In genomic region chr12:65495233-65495632, GRCh38 we compare ENCODE assay signal across 14 cellular contexts.
A peak's percentile ranks its signal among the peaks of the same experiment; 100 is the strongest.
DNase-seq lines count a peak whose midpoint lies in the region; ATAC-seq and TF ChIP-seq lines count a peak whose summit lies in the region.
"Had no signal": no experiment of that assay in that cellular context is flagged by ENCODE, and none has a peak within 500 bp of the region (broad histone marks: within the 10 kb centered on the region; RNA-seq: fewer than 3 reads in every experiment).

No MANE protein-coding gene starts in this region.

- no peaks in the 10 kb centered on the region for H3K9me3 Mint-ChIP-seq in activated CD4-positive, alpha-beta memory T cell treated with anti-CD3 and anti-CD28 coated beads for 36 hours
- H3K9me3 Mint-ChIP-seq: activated naive CD4-positive, alpha-beta T cell treated with anti-CD3 and anti-CD28 coated beads for 36 hours had no signal

- no peak overlapping the region for H3K27ac ChIP-seq in BLaER1
- no peak overlapping the region for H3K27ac ChIP-seq in mesendoderm (ENCODE audit: low read depth, low read length)
- H3K27ac ChIP-seq in aorta (ENCODE audit: low read depth in 1 of 2, low read length in 2 of 2) = no peak overlapping the region
- H3K27ac ChIP-seq: KMS-11, sigmoid colon had no signal

- H4K8ac ChIP-seq in mesendoderm (ENCODE audit: low read depth, low read length) = no peak overlapping the region

- H3K79me1 ChIP-seq in mesendoderm (ENCODE audit: low read length) = no peaks in the 10 kb centered on the region

- H3K27me3 Mint-ChIP-seq in activated CD4-positive, alpha-beta memory T cell treated with anti-CD3 and anti-CD28 coated beads for 36 hours = peaks cover 3% of the 10 kb centered on the region

- no peaks in the 10 kb centered on the region for H3K9me3 ChIP-seq in BLaER1
- H3K9me3 ChIP-seq in aorta (ENCODE audit: control insufficient read depth, low read length) = no peaks in the 10 kb centered on the region
- H3K9me3 ChIP-seq: sigmoid colon had no signal

- no peak overlapping the region for H2BK5ac ChIP-seq in mesendoderm (ENCODE audit: low read length)

- no peak overlapping the region for H3K4me3 ChIP-seq in BLaER1
- no peak overlapping the region for H3K4me3 ChIP-seq in astrocyte of the cerebellum (ENCODE audit: low read depth, low read length)
- no peak overlapping the region for H3K4me3 ChIP-seq in mesendoderm (ENCODE audit: low read length)
- H3K4me3 ChIP-seq in aorta (ENCODE audit: low read length in 2 of 2) = no peak overlapping the region
- H3K4me3 ChIP-seq: sigmoid colon had no signal

- no peaks in the 10 kb centered on the region for H3K36me3 Mint-ChIP-seq in activated CD4-positive, alpha-beta memory T cell treated with anti-CD3 and anti-CD28 coated beads for 36 hours
- H3K36me3 Mint-ChIP-seq: CD8-positive, alpha-beta memory T cell had no signal

- H3K79me2 ChIP-seq in mesendoderm (ENCODE audit: control insufficient read depth, insufficient read depth, low read length) = no peaks in the 10 kb centered on the region

- no peak overlapping the region for H2BK15ac ChIP-seq in mesendoderm (replicated peaks; ENCODE audit: low read depth)

- no peak for ATAC-seq in aorta (ENCODE audit: low FRiP score)

- peak overlapping the region; percentile 65 for H3K4me2 ChIP-seq in BLaER1
- H3K4me2 ChIP-seq in mesendoderm (ENCODE audit: low read length) = no peak overlapping the region
- H3K4me2 ChIP-seq: KMS-11 had no signal

- H3K4ac ChIP-seq in mesendoderm (ENCODE audit: low read depth, low read length) = no peak overlapping the region

- DNase-seq in LoVo (ENCODE audit: low spot score) (peak; percentile 60), astrocyte of the cerebellum (ENCODE audit: low read depth) (peak; percentile 34), mesendoderm (peak; percentile 78), cerebellar nuclear complex (lab: John Stamatoyannopoulos, UW) (no peak), aorta (no peak), DMS53 (lab: John Stamatoyannopoulos, UW) (no peak)
- DNase-seq in activated CD4-positive, alpha-beta memory T cell treated with anti-CD3 and anti-CD28 coated beads for 36 hours = no peak
- DNase-seq: activated CD4-positive, alpha-beta T cell treated with anti-CD3 and anti-CD28 coated beads, Interleukin-2, amount 50 U/mL, for 1 hour; activated naive CD4-positive, alpha-beta T cell treated with anti-CD3 and anti-CD28 coated beads for 36 hours; CD8-positive, alpha-beta memory T cell; effector CD8-positive, alpha-beta T cell; sigmoid colon had no signal

- CTCF ChIA-PET in activated CD4-positive, alpha-beta memory T cell treated with anti-CD3 and anti-CD28 coated beads for 36 hours (lab: Charles Lee) = no interaction called here

- in situ Hi-C loops in astrocyte of the cerebellum (cut with HindIII; ENCODE audit: low sequenced_read_pairs) = no loop called here

- peak overlapping the region; percentile 39 for H3K56ac ChIP-seq in mesendoderm (ENCODE audit: low read length)

- no CpG with 5 or more reads among the region's 2 CpGs for WGBS in mesendoderm (ENCODE audit: extremely low coverage, insufficient coverage, low lambda C conversion rate)
- WGBS in aorta, 2 donors = 43 to 49% methylated on average over 2 of the region's 2 CpGs

- H4K20me1 ChIP-seq in BLaER1 = no peaks in the 10 kb centered on the region

- H3K9ac ChIP-seq in BLaER1 (no peak overlapping the region), mesendoderm (ENCODE audit: low read length) (no peak overlapping the region)
- H3K9ac ChIP-seq: KMS-11 had no signal

- no peak for TF ChIP-seq CTCF in astrocyte of the cerebellum (IDR thresholded peaks at IDR 0.05; ENCODE audit: low read depth, low read length, missing control alignments)

- H3K36me3 ChIP-seq in BLaER1 (no peaks in the 10 kb centered on the region), mesendoderm (ENCODE audit: control insufficient read depth, insufficient read depth, low read length) (no peaks in the 10 kb centered on the region), aorta (ENCODE audit: control insufficient read depth in 1 of 2, insufficient read depth in 2 of 2, low read length in 1 of 2) (no peaks in the 10 kb centered on the region)
- H3K36me3 ChIP-seq: sigmoid colon had no signal

- intact Hi-C loops in aorta (cut with DNase I) = loop anchor here in 1 of 2 donors (10.0 kb wide), 1 partner anchor 550 kb away; no protein-coding TSS in a partner anchor
- intact Hi-C loops in activated CD4-positive, alpha-beta memory T cell treated with anti-CD3 and anti-CD28 coated beads for 36 hours (cut with micrococcal nuclease) = no loop called here

- H3K27me3 ChIP-seq in BLaER1 (no peaks in the 10 kb centered on the region), mesendoderm (ENCODE audit: insufficient read depth, low read length, poor library complexity) (no peaks in the 10 kb centered on the region), aorta (ENCODE audit: control insufficient read depth in 1 of 2, insufficient read depth in 2 of 2, low read length in 1 of 2) (no peaks in the 10 kb centered on the region)
- H3K27me3 ChIP-seq: sigmoid colon had no signal

- POLR2A ChIA-PET in activated CD4-positive, alpha-beta memory T cell treated with anti-CD3 and anti-CD28 coated beads for 36 hours (lab: Charles Lee) = no interaction called here

- H3K4me3 Mint-ChIP-seq in activated CD4-positive, alpha-beta memory T cell treated with anti-CD3 and anti-CD28 coated beads for 36 hours = no peak overlapping the region
- H3K4me3 Mint-ChIP-seq: activated naive CD4-positive, alpha-beta T cell treated with anti-CD3 and anti-CD28 coated beads for 36 hours; CD8-positive, alpha-beta memory T cell had no signal

- H4K5ac ChIP-seq in mesendoderm (ENCODE audit: low read length) = no peak overlapping the region

- no peak overlapping the region for H3K18ac ChIP-seq in mesendoderm (ENCODE audit: low read length)

- no peak overlapping the region for H2AK5ac ChIP-seq in mesendoderm (ENCODE audit: low read length)

- H3K27ac Mint-ChIP-seq in activated CD4-positive, alpha-beta memory T cell treated with anti-CD3 and anti-CD28 coated beads for 36 hours = no peak overlapping the region
- H3K27ac Mint-ChIP-seq: activated naive CD4-positive, alpha-beta T cell treated with anti-CD3 and anti-CD28 coated beads for 36 hours; CD8-positive, alpha-beta memory T cell had no signal

- peak overlapping the region; percentile 60 for H3K23ac ChIP-seq in mesendoderm (ENCODE audit: low read length)

- H3K4me1 ChIP-seq in BLaER1 = peaks cover 52% of the 10 kb centered on the region
- H3K4me1 ChIP-seq in mesendoderm (ENCODE audit: control insufficient read depth, low read depth, low read length) = peaks cover 7% of the 10 kb centered on the region
- H3K4me1 ChIP-seq in aorta (ENCODE audit: control insufficient read depth in 1 of 2, insufficient read depth in 2 of 2, low read length in 2 of 2) = peaks cover 0 to 2% of the 10 kb centered on the region in 2 donors
- H3K4me1 ChIP-seq: sigmoid colon had no signal

- H3K4me1 Mint-ChIP-seq in activated CD4-positive, alpha-beta memory T cell treated with anti-CD3 and anti-CD28 coated beads for 36 hours (ENCODE audit: low read depth) = no peaks in the 10 kb centered on the region

- H2BK120ac ChIP-seq in mesendoderm (ENCODE audit: low read depth, low read length) = no peak overlapping the region

Comparison
In these comparisons a context has a peak if more than half of its experiments do, and no peak if none do; other contexts are left out.
1. DNase-seq: peak in LoVo (single experiment), astrocyte of the cerebellum (single experiment) and mesendoderm (single experiment); none in cerebellar nuclear complex (0 of 2), aorta (0 of 2), activated CD4-positive, alpha-beta memory T cell treated with anti-CD3 and anti-CD28 coated beads for 36 hours (single experiment) and DMS53 (single experiment).